Comparison of ENCODE assay signal across 20 cellular contexts in genomic region chr5:167767775-167768174, GRCh38.
A peak's percentile ranks its signal among the peaks of the same experiment; 100 is the strongest.
DNase-seq lines count a peak whose midpoint lies in the region; ATAC-seq, FAIRE-seq and TF ChIP-seq lines count a peak whose summit lies in the region.
"Had no signal": no experiment of that assay in that cellular context is flagged by ENCODE, and none has a peak within 500 bp of the region (broad histone marks: within the 10 kb centered on the region; RNA-seq: fewer than 3 reads in every experiment).

No MANE protein-coding gene starts in this region.

- H3K79me2 ChIP-seq in mammary epithelial cell (ENCODE audit: insufficient read depth, low read length) (no peaks in the 10 kb centered on the region), astrocyte (ENCODE audit: insufficient read depth, low read length) (peaks cover 6% of the 10 kb centered on the region)

- no peak for TF ChIP-seq POLR2A in breast epithelium (IDR thresholded peaks at IDR 0.05)

- FAIRE-seq in astrocyte (lab: Jason Lieb, UNC): no peak
- FAIRE-seq: GM12878, GM18507, K562 had no signal

- intact Hi-C loops in mammary epithelial cell (cut with micrococcal nuclease) (no loop called here), breast epithelium (cut with DNase I; ENCODE audit: low total_unique reads) (no loop called here), CD14-positive monocyte (cut with micrococcal nuclease) (no loop called here)

- H3K4me1 ChIP-seq in mammary epithelial cell (ENCODE audit: insufficient read depth, low read length) (peaks cover 19% of the 10 kb centered on the region), breast epithelium (no peaks in the 10 kb centered on the region), astrocyte (ENCODE audit: insufficient read depth, low read length) (peaks cover 18% of the 10 kb centered on the region)
- H3K4me1 ChIP-seq: BE2C, Caco-2 had no signal

- BruUV-seq in mammary epithelial cell (replicated peaks; lab: Mats Ljungman, UMichigan): no TSS peak

- WGBS in mammary epithelial cell (ENCODE audit: low coverage, missing lambda C conversion rate): 93% methylated on average over 4 of the region's 4 CpGs

- H3K4me3 ChIP-seq in mammary epithelial cell (replicated peaks in 1 of 3; ENCODE audit: insufficient read depth in 1 of 3, low read depth in 2 of 3, low read length in 3 of 3) (no peak overlapping the region), breast epithelium (no peak overlapping the region), astrocyte (ENCODE audit: insufficient read depth, low read depth, low read length) (no peak overlapping the region)
- H3K4me3 ChIP-seq: GM12878, K562 had no signal

- dilution Hi-C loops in mammary epithelial cell (cut with HindIII; ENCODE audit: low sequenced_read_pairs): no loop called here

- H3K27me3 Mint-ChIP-seq in HFFc6 (ENCODE audit: insufficient read depth) (no peaks in the 10 kb centered on the region), astrocyte (ENCODE audit: low read depth, unreplicated experiment) (no peaks in the 10 kb centered on the region), CD14-positive monocyte (ENCODE audit: low read depth in 3 of 3) (peaks cover 8 to 9% (median 9%) of the 10 kb centered on the region in 3 donors)

- H3K27me3 ChIP-seq in mammary epithelial cell (ENCODE audit: insufficient read depth, low read length) (no peaks in the 10 kb centered on the region), breast epithelium (no peaks in the 10 kb centered on the region), astrocyte (ENCODE audit: insufficient read depth, low read length) (no peaks in the 10 kb centered on the region)
- H3K27me3 ChIP-seq: BE2C had no signal

- no peaks in the 10 kb centered on the region for H3K36me3 Mint-ChIP-seq in HFFc6 (ENCODE audit: low read depth)
- no peaks in the 10 kb centered on the region for H3K36me3 Mint-ChIP-seq in astrocyte (ENCODE audit: low read depth, unreplicated experiment)
- no peaks in the 10 kb centered on the region for H3K36me3 Mint-ChIP-seq in CD14-positive monocyte
- H3K36me3 Mint-ChIP-seq: CD8-positive, alpha-beta T cell had no signal

- H3K27ac ChIP-seq in mammary epithelial cell (ENCODE audit: insufficient read depth, low read depth, low read length) (no peak overlapping the region), breast epithelium (no peak overlapping the region), astrocyte (ENCODE audit: low read depth, low read length) (no peak overlapping the region)
- H3K27ac ChIP-seq: C4-2B had no signal

- in situ Hi-C loops in mammary epithelial cell (cut with MboI; ENCODE audit: low sequenced_read_pairs in 2 of 2): no loop called here

- H4K20me1 ChIP-seq in mammary epithelial cell (ENCODE audit: insufficient read depth, low read length) (no peaks in the 10 kb centered on the region), astrocyte (ENCODE audit: insufficient read depth, low read length) (no peaks in the 10 kb centered on the region)

- H3K36me3 ChIP-seq in mammary epithelial cell (ENCODE audit: insufficient read depth, low read length) (no peaks in the 10 kb centered on the region), breast epithelium (no peaks in the 10 kb centered on the region), astrocyte (ENCODE audit: insufficient read depth, low read length) (no peaks in the 10 kb centered on the region)
- H3K36me3 ChIP-seq: BE2C had no signal

- H2AFZ ChIP-seq in mammary epithelial cell (ENCODE audit: low read depth, low read length): no peak overlapping the region
- no peak overlapping the region for H2AFZ ChIP-seq in astrocyte (ENCODE audit: low read depth, low read length)

- H3K4me2 ChIP-seq in mammary epithelial cell (ENCODE audit: insufficient read depth, low read depth, low read length) (no peak overlapping the region), astrocyte (ENCODE audit: low read length) (no peak overlapping the region)

- H3K9me3 Mint-ChIP-seq in HFFc6 (no peaks in the 10 kb centered on the region), astrocyte (ENCODE audit: unreplicated experiment) (peaks cover 2% of the 10 kb centered on the region), CD14-positive monocyte (peaks cover 0 to 4% (median 0%) of the 10 kb centered on the region in 7 donors)
- H3K9me3 Mint-ChIP-seq: CD8-positive, alpha-beta T cell had no signal

- H3K9me3 ChIP-seq in mammary epithelial cell (replicated peaks; ENCODE audit: insufficient read depth, low read length) (no peaks in the 10 kb centered on the region), breast epithelium (no peaks in the 10 kb centered on the region), astrocyte (ENCODE audit: insufficient read depth, low read depth, low read length) (no peaks in the 10 kb centered on the region)
- H3K9me3 ChIP-seq: BE2C, Caco-2 had no signal

- H3K4me1 Mint-ChIP-seq in HFFc6 (ENCODE audit: low read depth) (peaks cover 61% of the 10 kb centered on the region), astrocyte (ENCODE audit: low read depth, unreplicated experiment) (peaks cover 38% of the 10 kb centered on the region), CD14-positive monocyte (no peaks in the 10 kb centered on the region)

- H3K4me3 Mint-ChIP-seq in HFFc6: no peak overlapping the region
- H3K4me3 Mint-ChIP-seq in astrocyte (ENCODE audit: unreplicated experiment): no peak overlapping the region
- peak overlapping the region in 1 of 2 donors; percentile 7 for H3K4me3 Mint-ChIP-seq in CD14-positive monocyte
- H3K4me3 Mint-ChIP-seq: CD8-positive, alpha-beta T cell; H9 had no signal

- CTCF ChIA-PET in mammary epithelial cell (lab: Charles Lee; ENCODE audit: low non-redundant PET): no interaction called here

- H3K9ac ChIP-seq in mammary epithelial cell (ENCODE audit: insufficient read depth, low read length) (no peak overlapping the region), astrocyte (ENCODE audit: low read length) (no peak overlapping the region)

- no peak for ATAC-seq in GM19397 (IDR thresholded peaks at IDR 0.05; ENCODE audit: unreplicated experiment)
- ATAC-seq: CD8-positive, alpha-beta T cell; GM12878; K562 had no signal

- H3K27ac Mint-ChIP-seq in HFFc6 (no peak overlapping the region), astrocyte (ENCODE audit: unreplicated experiment) (peak overlapping the region; percentile 43), CD14-positive monocyte (no peak overlapping the region)
- H3K27ac Mint-ChIP-seq: CD8-positive, alpha-beta T cell; H9 had no signal

- TF ChIP-seq CTCF in mammary epithelial cell (conservative IDR thresholded peaks at IDR 0.05 in 1 of 2, IDR thresholded peaks at IDR 0.05 in 1 of 2; ENCODE audit: extremely low read depth in 1 of 2, insufficient read depth in 1 of 2, low read depth in 1 of 2, low read length in 2 of 2): no peak
- TF ChIP-seq CTCF in breast epithelium (IDR thresholded peaks at IDR 0.05): no peak
- no peak for TF ChIP-seq CTCF in HFFc6 (IDR thresholded peaks at IDR 0.05)
- no peak for TF ChIP-seq CTCF in astrocyte (IDR thresholded peaks at IDR 0.05; ENCODE audit: insufficient read depth, low read depth, low read length)
- no peak for TF ChIP-seq CTCF in CD14-positive monocyte (IDR thresholded peaks at IDR 0.05)

- DNase-seq in mammary epithelial cell (peak; percentile 14), breast epithelium (ENCODE audit: low spot score in 2 of 2) (no peak), HFFc6 (peak; percentile 36), astrocyte (ENCODE audit: low read depth) (no peak), NCI-H1930 (lab: John Stamatoyannopoulos, UW) (no peak), CD14-positive monocyte (ENCODE audit: low spot score) (no peak)
- DNase-seq in NK-92 treated with Interleukin-12 subunit alpha and Interleukin-12 subunit beta, amount 100 ng/mL, for 24 hours (lab: John Stamatoyannopoulos, UW): no peak
- DNase-seq: 8988T; BE2C; Caco-2; CD8-positive, alpha-beta T cell; DND-41; GF-D8; GOT3; H9 had no signal

Comparison
In these comparisons a context has a peak if more than half of its experiments do, and no peak if none do; other contexts are left out.
1. DNase-seq: peak in mammary epithelial cell (single experiment) and HFFc6 (single experiment); none in breast epithelium (0 of 2), astrocyte (single experiment), NK-92 treated with Interleukin-12 subunit alpha and Interleukin-12 subunit beta, amount 100 ng/mL, for 24 hours (single experiment), NCI-H1930 (0 of 2) and CD14-positive monocyte (single experiment).